Comparison of ENCODE assay signal across 6 cellular contexts in the genomic region with DNA sequence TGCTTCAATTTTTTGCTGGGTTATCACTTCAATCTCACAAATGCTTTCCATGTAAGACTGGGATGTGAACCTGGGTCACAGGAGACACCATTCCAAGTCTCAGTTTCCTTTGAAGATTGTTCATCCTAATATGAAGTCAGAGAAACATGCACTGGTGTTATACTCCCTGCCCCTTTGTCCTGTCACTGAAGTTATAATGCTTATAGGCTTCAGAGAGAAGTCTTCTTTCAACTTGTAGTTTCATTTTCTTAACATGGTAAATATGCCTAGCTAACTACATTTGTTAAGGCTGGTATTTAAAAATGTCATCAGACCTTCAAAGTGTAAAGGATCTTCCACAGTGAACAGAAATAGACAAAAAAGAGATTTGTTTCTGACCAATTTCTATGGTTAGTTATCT.
"Had no signal": no experiment of that assay in that cellular context is flagged by ENCODE, and none has a peak within 500 bp of the region (broad histone marks: within the 10 kb centered on the region; RNA-seq: fewer than 3 reads in every experiment).

No MANE protein-coding gene starts in this region.

- ATAC-seq: GM23338, K562 had no signal

- H3K4me2 ChIP-seq: GM23338 had no signal

- H2AFZ ChIP-seq: GM23338 had no signal

- H3K4me3 ChIP-seq: GM23338, K562 had no signal

- DNase-seq: H9, HCEC 1CT, IMR-90, KG1 had no signal
